Comparison of ENCODE assay signal across 30 cellular contexts in genomic region chrY:21175484-21175883, GRCh38.
"Had no signal": no experiment of that assay in that cellular context is flagged by ENCODE, and none has a peak within 500 bp of the region (broad histone marks: within the 10 kb centered on the region; RNA-seq: fewer than 3 reads in every experiment).

No MANE protein-coding gene starts in this region.

- H3K36me3 Mint-ChIP-seq: activated CD8-positive, alpha-beta memory T cell treated with anti-CD3 and anti-CD28 coated beads, Interleukin-2, amount 10 ng/mL, durations not matched to agents 7 days and 5 days had no signal

- H3K4me1 ChIP-seq: adrenal gland, body of pancreas, breast epithelium, SJCRH30 had no signal

- H3K27me3 ChIP-seq: adrenal gland, body of pancreas, breast epithelium, MG63, SJCRH30 had no signal

- H3K9me3 Mint-ChIP-seq: activated T-cell treated with anti-CD3 and anti-CD28 coated beads, Interleukin-2, amount 50 U/mL, for 72 hours; activated T-helper 17 cell treated with anti-CD3 and anti-CD28 coated beads, Interleukin-2, amount 50 U/mL, for 72 hours had no signal

- H3K4me3 ChIP-seq: adrenal gland, body of pancreas, breast epithelium, MG63, SJCRH30, SK-N-MC had no signal

- FAIRE-seq: astrocyte had no signal

- H3K27ac ChIP-seq: adrenal gland, body of pancreas, breast epithelium, SJCRH30, SK-N-MC, WERI-Rb-1 had no signal

- H3K4me1 Mint-ChIP-seq: activated CD8-positive, alpha-beta memory T cell treated with anti-CD3 and anti-CD28 coated beads, Interleukin-2, amount 10 ng/mL, durations not matched to agents 7 days and 5 days; activated T-helper 17 cell treated with anti-CD3 and anti-CD28 coated beads, Interleukin-2, amount 50 U/mL, for 72 hours had no signal

- H3K36me3 ChIP-seq: adrenal gland, breast epithelium, MG63, SJCRH30, WERI-Rb-1 had no signal

- DNase-seq: activated CD4-positive, alpha-beta memory T cell treated with anti-CD3 and anti-CD28 coated beads, Interleukin-2, amount 10 ng/mL, durations not matched to agents 7 days and 5 days; activated CD4-positive, alpha-beta T cell treated with anti-CD3 and anti-CD28 coated beads for 1 hour; activated CD4-positive, alpha-beta T cell treated with anti-CD3 and anti-CD28 coated beads for 48 hours; activated CD4-positive, CD25-positive, alpha-beta regulatory T cell; activated CD8-positive, alpha-beta memory T cell treated with anti-CD3 and anti-CD28 coated beads for 24 hours; activated CD8-positive, alpha-beta memory T cell treated with anti-CD3 and anti-CD28 coated beads, Interleukin-2, amount 10 ng/mL, durations not matched to agents 7 days and 5 days; activated effector memory CD4-positive, alpha-beta T cell treated with anti-CD3 and anti-CD28 coated beads, Interleukin-2, amount 50 U/mL, for 16 hours; activated naive CD4-positive, alpha-beta T cell; activated T-cell treated with anti-CD3 and anti-CD28 coated beads, Interleukin-2, amount 50 U/mL, for 1 hour; activated T-cell treated with anti-CD3 and anti-CD28 coated beads, Interleukin-2, amount 50 U/mL, for 72 hours; adrenal gland; body of pancreas; Karpas-422; MG63; NCI-H1048; NCI-H1105 treated with DMSO at 0.1 percent for 48 hours; NCI-H1436; NCI-H1694; NCI-H1930; NCI-H345; NCI-H524 treated with DMSO at 0.1 percent for 48 hours; SHP77; SJCRH30; T1000; WERI-Rb-1 had no signal

- H3K27ac Mint-ChIP-seq: activated CD4-positive, alpha-beta memory T cell treated with anti-CD3 and anti-CD28 coated beads, Interleukin-2, amount 10 ng/mL, durations not matched to agents 7 days and 5 days; activated CD8-positive, alpha-beta memory T cell treated with anti-CD3 and anti-CD28 coated beads, Interleukin-2, amount 10 ng/mL, durations not matched to agents 7 days and 5 days; activated T-helper 17 cell treated with anti-CD3 and anti-CD28 coated beads, Interleukin-2, amount 50 U/mL, for 72 hours had no signal

- H3K27me3 Mint-ChIP-seq: activated CD4-positive, alpha-beta memory T cell treated with anti-CD3 and anti-CD28 coated beads, Interleukin-2, amount 10 ng/mL, durations not matched to agents 7 days and 5 days; activated CD8-positive, alpha-beta memory T cell treated with anti-CD3 and anti-CD28 coated beads, Interleukin-2, amount 10 ng/mL, durations not matched to agents 7 days and 5 days; activated T-helper 17 cell treated with anti-CD3 and anti-CD28 coated beads, Interleukin-2, amount 50 U/mL, for 72 hours had no signal

- H3K4me3 Mint-ChIP-seq: activated CD4-positive, alpha-beta memory T cell treated with anti-CD3 and anti-CD28 coated beads, Interleukin-2, amount 10 ng/mL, durations not matched to agents 7 days and 5 days; activated CD8-positive, alpha-beta memory T cell treated with anti-CD3 and anti-CD28 coated beads, Interleukin-2, amount 10 ng/mL, durations not matched to agents 7 days and 5 days; activated T-cell treated with anti-CD3 and anti-CD28 coated beads, Interleukin-2, amount 50 U/mL, for 72 hours; activated T-helper 17 cell treated with anti-CD3 and anti-CD28 coated beads, Interleukin-2, amount 50 U/mL, for 72 hours had no signal

- H3K9me3 ChIP-seq: adrenal gland, body of pancreas, breast epithelium, MG63, SJCRH30 had no signal

- ATAC-seq: activated CD8-positive, alpha-beta memory T cell treated with anti-CD3 and anti-CD28 coated beads, Interleukin-2, amount 10 ng/mL, durations not matched to agents 7 days and 5 days; body of pancreas; Panc1 had no signal
